In genomic region chr7:44853391-44853790, GRCh38 we compare ENCODE assay signal across 1 cellular context.
TF ChIP-seq lines count a peak whose summit lies in the region.

No MANE protein-coding gene starts in this region.

TF ChIP-seq in HepG2, 621 proteins besides CTCF, POLR2A, EP300 and RAD21:
- TF ChIP-seq ZNF121 (CRISPR knock-in tag; IDR thresholded peaks at IDR 0.05), result peak; percentile 40; the same call in 1 of the 2 replicates
- no peak for TF ChIP-seq ZNF678 (CRISPR knock-in tag; IDR thresholded peaks at IDR 0.05)
- no peak for TF ChIP-seq ZNF646 (CRISPR knock-in tag; IDR thresholded peaks at IDR 0.05)
- TF ChIP-seq SRF (IDR thresholded peaks at IDR 0.05; ENCODE audit: low read depth, low read length), result no peak
- peak; percentile 48 for TF ChIP-seq MAFF (IDR thresholded peaks at IDR 0.05; ENCODE audit: low read depth, low read length)
- no peak for TF ChIP-seq ZIK1 (CRISPR knock-in tag; IDR thresholded peaks at IDR 0.05; ENCODE audit: borderline replicate concordance, low read depth)
- no peak for TF ChIP-seq ZNF33B (CRISPR knock-in tag; IDR thresholded peaks at IDR 0.05)
- peak; percentile 32 to 52; a peak in 3 of 4 replicates for TF ChIP-seq MAFK (conservative IDR thresholded peaks at IDR 0.05 in 1 of 2, IDR thresholded peaks at IDR 0.05 in 1 of 2; ENCODE audit: low read length in 2 of 2)
- TF ChIP-seq ERF (CRISPR knock-in tag; IDR thresholded peaks at IDR 0.05), result no peak
- TF ChIP-seq KDM2A (CRISPR knock-in tag; IDR thresholded peaks at IDR 0.05; ENCODE audit: borderline replicate concordance, low read depth), result no peak
